ENCODE assay signal across 1 cellular context in the genomic region with DNA sequence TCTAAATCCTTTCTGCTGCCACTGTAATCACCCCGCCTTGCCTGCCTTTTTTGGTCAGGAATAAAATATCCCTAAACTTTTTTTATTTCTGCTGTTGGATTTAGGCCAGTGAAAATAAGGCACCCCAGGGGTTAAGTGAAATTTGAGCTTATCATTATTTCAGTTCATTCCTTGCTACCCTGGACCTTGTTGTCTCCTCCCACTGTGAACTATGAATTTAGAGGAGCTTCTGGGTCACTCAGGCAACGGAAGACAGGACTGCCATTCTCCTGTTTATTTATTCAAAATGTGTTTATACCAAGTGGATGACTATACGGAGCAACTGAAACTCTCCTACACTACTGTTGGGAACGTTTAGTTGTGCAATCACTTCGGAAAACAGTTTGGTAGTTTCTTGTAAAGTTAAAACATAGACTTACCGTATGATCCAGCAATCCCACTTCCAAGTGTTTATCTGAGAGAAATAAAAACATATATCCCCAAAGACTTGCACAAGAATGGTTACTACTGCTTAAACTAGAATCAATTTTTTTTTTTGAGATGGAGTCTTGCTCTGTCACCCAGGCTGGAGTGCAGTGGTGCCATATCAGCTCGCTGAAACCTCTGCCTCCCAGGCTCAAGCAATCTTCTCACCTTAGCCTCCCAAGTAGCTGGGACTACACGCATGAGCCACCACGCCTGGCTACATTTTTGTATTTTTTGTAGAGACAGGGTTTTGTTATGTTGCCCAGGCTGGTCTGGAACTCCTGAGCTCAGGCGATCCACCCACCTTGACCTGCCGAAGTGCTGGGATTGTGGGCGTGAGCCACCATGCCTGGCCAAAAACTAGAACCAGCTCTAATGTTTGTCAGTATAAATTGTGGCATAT.
TF ChIP-seq lines count a peak whose summit lies in the region.

No MANE protein-coding gene starts in this region.

TF ChIP-seq in H1, 55 proteins besides CTCF, POLR2A, EP300 and RAD21:
- TF ChIP-seq EGR1 (IDR thresholded peaks at IDR 0.05; ENCODE audit: borderline replicate concordance, low read depth, low read length) (no peak), CEBPB (IDR thresholded peaks at IDR 0.05; ENCODE audit: low read depth, low read length) (0 out of 2 replicates have a peak, but pooled peaks have one; percentile 29), JUND (IDR thresholded peaks at IDR 0.05; ENCODE audit: low read length) (no peak), SP2 (IDR thresholded peaks at IDR 0.05; ENCODE audit: low read length) (no peak), SP4 (IDR thresholded peaks at IDR 0.05; ENCODE audit: low read length) (no peak)
